Comparison of ENCODE assay signal across 1 cellular context in genomic region chr11:18081551-18081950, GRCh38.
TF ChIP-seq lines count a peak whose summit lies in the region.

No MANE protein-coding gene starts in this region.

TF ChIP-seq in endothelial cell of umbilical vein, 7 proteins besides CTCF, POLR2A, EP300 and RAD21:
- no peak for TF ChIP-seq MYC (IDR thresholded peaks at IDR 0.05; ENCODE audit: low read depth, low read length)
- no peak for TF ChIP-seq GATA2 (IDR thresholded peaks at IDR 0.05; ENCODE audit: insufficient read depth, insufficient read length, low read depth, low read length)
- TF ChIP-seq JUN (IDR thresholded peaks at IDR 0.05; ENCODE audit: borderline replicate concordance, insufficient read depth, insufficient read length, low read depth) = no peak
